Comparison of ENCODE assay signal across 22 cellular contexts in the genomic region with DNA sequence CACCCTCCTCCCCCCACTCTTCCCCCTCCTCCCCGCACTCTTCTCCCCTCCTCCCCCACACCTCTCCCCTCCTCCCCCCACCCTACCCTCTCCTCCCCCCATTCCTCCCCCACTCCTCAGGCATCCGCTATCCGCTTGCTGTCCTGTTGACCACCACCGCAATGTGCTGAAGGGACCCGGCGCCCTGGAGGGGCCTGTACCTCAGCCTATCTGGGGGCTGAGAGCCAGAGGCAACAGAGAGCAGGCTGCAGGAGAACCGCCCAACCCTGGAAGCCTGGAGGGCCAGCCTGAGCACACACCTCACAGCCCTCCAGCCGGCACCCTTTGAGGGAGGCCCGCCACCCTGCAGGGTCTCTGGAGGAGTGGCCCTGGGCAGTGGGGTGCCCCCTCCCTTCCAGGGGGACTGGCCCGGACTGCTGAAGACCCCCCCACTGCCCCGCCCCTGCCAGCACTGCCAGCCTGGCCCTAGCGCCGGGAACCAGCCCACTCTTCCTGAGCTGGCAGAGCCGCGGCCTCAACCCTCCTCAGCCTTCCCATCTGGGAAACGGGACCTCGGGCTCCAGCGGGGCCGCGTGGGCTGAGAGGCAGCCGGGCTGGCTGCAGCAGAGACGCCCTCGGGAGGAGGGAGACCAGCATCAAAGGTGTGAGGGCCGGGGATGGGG. TPM values are rescaled to one million over a fixed set of nuclear protein-coding genes. Genes with fewer than 3 reads are reported as not detected.
A peak's percentile ranks its signal among the peaks of the same experiment; 100 is the strongest.
DNase-seq lines count a peak whose midpoint lies in the region; ATAC-seq, FAIRE-seq and TF ChIP-seq lines count a peak whose summit lies in the region.
"Had no signal": no experiment of that assay in that cellular context is flagged by ENCODE, and none has a peak within 500 bp of the region (broad histone marks: within the 10 kb centered on the region; RNA-seq: fewer than 3 reads in every experiment).

No MANE protein-coding gene starts in this region.

- no peak for FAIRE-seq in K562 (lab: Jason Lieb, UNC)
- FAIRE-seq: H54 had no signal

- H3K27ac ChIP-seq in GM23248 (no peak overlapping the region), K562 (ENCODE audit: extremely low read depth, low read depth, low read length) (no peak overlapping the region), osteoblast (ENCODE audit: low read depth, low read length) (no peak overlapping the region)
- H3K27ac ChIP-seq: C4-2B had no signal

- ATAC-seq in K562: no peak

- H3K79me2 ChIP-seq in GM23248 (ENCODE audit: insufficient read depth) (no peaks in the 10 kb centered on the region), K562 (ENCODE audit: control insufficient read depth, insufficient read depth, low read length) (no peaks in the 10 kb centered on the region), osteoblast (ENCODE audit: insufficient read depth, low read length) (no peaks in the 10 kb centered on the region)

- no peaks in the 10 kb centered on the region for H3K9me2 ChIP-seq in GM23248 (ENCODE audit: insufficient read depth)

- peak; percentile 42 for DNase-seq in NCI-H82 (lab: John Stamatoyannopoulos, UW)
- DNase-seq in NCI-H82 treated with DMSO at 0.1 percent for 48 hours (lab: John Stamatoyannopoulos, UW; ENCODE audit: unreplicated experiment): no peak
- DNase-seq in GM23248: peak; percentile 15
- peak in 1 of 4 experiments; percentile 55 for DNase-seq in K562 (ENCODE audit: extremely low read depth in 1 of 4, low spot score in 3 of 4)
- peak; percentile 88 for DNase-seq in osteoblast (ENCODE audit: insufficient read length, low spot score, missing footprints)
- DNase-seq in amygdala (lab: John Stamatoyannopoulos, UW): no peak
- DNase-seq in T1000 (lab: John Stamatoyannopoulos, UW): no peak
- DNase-seq: AML-193; CD8-positive, alpha-beta memory T cell; DMS79 treated with DMSO at 0.1 percent for 48 hours; KBM-7; NCI-H1092 treated with DMSO at 0.1 percent for 48 hours; NCI-H1436 treated with DMSO at 0.1 percent for 48 hours; NCI-H1930; NCI-H510A; NCI-H748 treated with DMSO at 0.1 percent for 48 hours; RPMI8226; SHP77; SW 1271 had no signal

- no peaks in the 10 kb centered on the region for H4K20me1 ChIP-seq in GM23248 (ENCODE audit: insufficient read depth)
- H4K20me1 ChIP-seq in K562 (replicated peaks; ENCODE audit: control insufficient read depth, insufficient read depth, low read length): no peaks in the 10 kb centered on the region
- peaks cover 6% of the 10 kb centered on the region for H4K20me1 ChIP-seq in osteoblast (ENCODE audit: insufficient read depth, low read length)

- POLR2A ChIA-PET in K562 (lab: Yijun Ruan, JAX): no interaction called here

- H3K27me3 ChIP-seq in GM23248 (replicated peaks; ENCODE audit: insufficient read depth) (no peaks in the 10 kb centered on the region), K562 (ENCODE audit: control insufficient read depth in 2 of 2, insufficient read depth in 2 of 2, low read length in 2 of 2) (no peaks in the 10 kb centered on the region), osteoblast (ENCODE audit: insufficient read depth, low read length) (no peaks in the 10 kb centered on the region)

- H3K36me3 ChIP-seq in GM23248 (ENCODE audit: low read depth): no peaks in the 10 kb centered on the region
- no peaks in the 10 kb centered on the region for H3K36me3 ChIP-seq in K562 (ENCODE audit: control insufficient read depth, insufficient read depth, low read length)
- H3K36me3 ChIP-seq in osteoblast (ENCODE audit: insufficient read depth, low read length): no peaks in the 10 kb centered on the region

- TF ChIP-seq POLR2A in K562 (conservative IDR thresholded peaks at IDR 0.05): no peak

- CTCF ChIA-PET in K562 (lab: Yijun Ruan, JAX; ENCODE audit: low intra/inter-chr PET ratio): interaction anchor here (0.5 kb wide), 1 partner anchor 16 kb away, joined by 3 read pairs; no protein-coding TSS in a partner anchor

- intact Hi-C loops in K562 (cut with micrococcal nuclease): no loop called here

- H2AFZ ChIP-seq in GM23248 (no peak overlapping the region), K562 (ENCODE audit: low read depth, low read length) (no peak overlapping the region), osteoblast (ENCODE audit: low read length) (no peak overlapping the region)

- no peaks in the 10 kb centered on the region for H3K4me1 ChIP-seq in GM23248 (ENCODE audit: insufficient read depth)
- H3K4me1 ChIP-seq in K562 (replicated peaks in 1 of 2; ENCODE audit: control insufficient read depth in 2 of 2, insufficient read depth in 2 of 2, low read length in 2 of 2): peaks cover 0 to 70% of the 10 kb centered on the region in 2 experiments; a peak in 3 of 5 replicates
- H3K4me1 ChIP-seq in osteoblast (ENCODE audit: insufficient read depth, low read length): no peaks in the 10 kb centered on the region

- no peaks in the 10 kb centered on the region for H3F3A ChIP-seq in GM23248 (ENCODE audit: insufficient read depth)

- H3K4me2 ChIP-seq in GM23248 (ENCODE audit: unreplicated experiment): no peak overlapping the region
- no peak overlapping the region for H3K4me2 ChIP-seq in K562 (ENCODE audit: insufficient read depth, low read length)
- no peak overlapping the region for H3K4me2 ChIP-seq in osteoblast (ENCODE audit: insufficient read depth, low read length)

- no TSS peak for BruUV-seq in K562 (replicated peaks; lab: Mats Ljungman, UMichigan)

- H3K9me3 ChIP-seq in GM23248 (ENCODE audit: low read depth) (no peaks in the 10 kb centered on the region), K562 (replicated peaks; ENCODE audit: control insufficient read depth, insufficient read depth, low read depth, low read length) (no peaks in the 10 kb centered on the region), osteoblast (ENCODE audit: low read depth, low read length) (no peaks in the 10 kb centered on the region)

- 56 to 59% methylated on average over 21 to 24 of the region's 24 CpGs for WGBS in GM23248 (ENCODE audit: low coverage in 1 of 2, low lambda C conversion rate in 2 of 2, missing lambda C conversion rate in 2 of 2), 2 experiments
- WGBS in K562 (ENCODE audit: insufficient coverage, low coverage, missing lambda C conversion rate): 80% methylated on average over 20 of the region's 24 CpGs

- TF ChIP-seq EP300 in K562 (IDR thresholded peaks at IDR 0.05; ENCODE audit: low read length): no peak

- TF ChIP-seq CTCF in K562 (IDR thresholded peaks at IDR 0.05 in 2 of 3, conservative IDR thresholded peaks at IDR 0.05 in 1 of 3; ENCODE audit: insufficient read depth in 2 of 3, low read depth in 1 of 3, low read length in 3 of 3) (0 out of 6 replicates have a peak, but pooled peaks of 1 of the 3 experiments have one; percentile 4), osteoblast (IDR thresholded peaks at IDR 0.05; ENCODE audit: extremely low read depth, low read depth, low read length) (no peak)

- TF ChIP-seq RAD21 in K562 (CRISPR knock-in tag; conservative IDR thresholded peaks at IDR 0.05 in 1 of 2, IDR thresholded peaks at IDR 0.05 in 1 of 2): no peak

- in situ Hi-C loops in GM23248 (cut with MboI) (no loop called here), K562 (cut with MboI) (no loop called here)

- H3K4me3 ChIP-seq in GM23248 (no peak overlapping the region), K562 (no peak overlapping the region), osteoblast (ENCODE audit: insufficient read depth, low read length) (no peak overlapping the region)

- H3K9me1 ChIP-seq in K562 (ENCODE audit: control insufficient read depth, insufficient read depth, low read length): no peaks in the 10 kb centered on the region

- H3K9ac ChIP-seq in GM23248: no peak overlapping the region
- H3K9ac ChIP-seq in K562 (ENCODE audit: insufficient read depth in 1 of 2, low read depth in 2 of 2, low read length in 2 of 2): no peak overlapping the region

RNA-seq across cellular contexts. Expression of a gene that starts 1.2 kb away (rescaled TPM):
- 0.38 and 3.1 TPM in 2 replicates for total RNA-seq in GM23248 (2014; rRNA removed; shearing (Covaris generic))
- polyA plus RNA-seq in GM23248 (2016; fragmentation: Nextera tagmentation; extraction: Ambion mirVana) (2.0 and 2.1 TPM in 2 replicates), K562 (2011; rRNA removed) (0.43 and 1.1 TPM in 2 replicates), K562 (2014; fragmentation: Illumina TruSeq; extraction: Trizol) (1.1 TPM in 1 of 2 replicates, not detected in the other), K562 (2014; fragmentation: Nextera tagmentation; extraction: Ambion mirVana) (under 1 TPM in 1 of 2 experiments, not detected in 1; 0.11 TPM), K562 (2014; rRNA removed) (1.3 and 4.3 TPM in 2 replicates)
- 2.5 and 12.6 TPM in 2 replicates for total RNA-seq in K562 (2011; cell fraction: chromatin; rRNA removed; ENCODE audit: low replicate concordance)
- total RNA-seq in K562 (2011; cell fraction: nucleolus; rRNA removed): 9.5 and 10.8 TPM in 2 replicates
- total RNA-seq in K562 (2011; cell fraction: nucleoplasm; rRNA removed): 4.3 and 7.0 TPM in 2 replicates
- total RNA-seq in K562 (2014; rRNA removed) (1.3 and 1.6 TPM in 2 replicates), K562 (2014; rRNA removed; fragmentation: Illumina TruSeq; extraction: Trizol) (not detected in 2 replicates), K562 (2015; rRNA removed; fragmentation: Illumina TruSeq; extraction: Trizol) (0.58 and 0.75 TPM in 2 replicates), K562 (2021) (2.2 and 3.7 TPM in 2 replicates), osteoblast (0.36 and 0.59 TPM in 2 replicates)
- 0.50 and 1.2 TPM in 2 replicates for polyA plus RNA-seq in K562 (2011; cell fraction: cytosol; rRNA removed)
- 18.7 and 21.7 TPM in 2 replicates for polyA plus RNA-seq in K562 (2011; cell fraction: nucleus; rRNA removed)
- polyA plus RNA-seq in K562 (2012): 1.6 and 4.8 TPM in 2 replicates
- polyA minus RNA-seq in K562 (2011; rRNA and poly(A)+ RNA removed): not detected in 2 replicates
- polyA minus RNA-seq in K562 (2011; cell fraction: cytosol; rRNA and poly(A)+ RNA removed): not detected in 2 replicates
- polyA minus RNA-seq in K562 (2011; cell fraction: nucleus; rRNA and poly(A)+ RNA removed): 1.1 and 1.8 TPM in 2 replicates
- total RNA-seq: A172 had no signal
- polyA plus RNA-seq: CD8-positive, alpha-beta memory T cell had no signal

RNA-seq across cellular contexts. Expression of a gene that starts 13.3 kb away (rescaled TPM):
- 50.3 and 52.5 TPM in 2 replicates for total RNA-seq in GM23248 (2014; rRNA removed; shearing (Covaris generic))
- 6.5 and 8.3 TPM in 2 replicates for polyA plus RNA-seq in GM23248 (2016; fragmentation: Nextera tagmentation; extraction: Ambion mirVana)
- total RNA-seq in K562 (2011; cell fraction: chromatin; rRNA removed; ENCODE audit: low replicate concordance): 17.5 and 35.5 TPM in 2 replicates
- 36.8 and 43.7 TPM in 2 replicates for total RNA-seq in K562 (2011; cell fraction: nucleolus; rRNA removed)
- total RNA-seq in K562 (2011; cell fraction: nucleoplasm; rRNA removed): 21.1 and 24.3 TPM in 2 replicates
- 29.8 and 33.0 TPM in 2 replicates for total RNA-seq in K562 (2014; rRNA removed)
- 6.8 and 9.0 TPM in 2 replicates for total RNA-seq in K562 (2014; rRNA removed; fragmentation: Illumina TruSeq; extraction: Trizol)
- total RNA-seq in K562 (2015; rRNA removed; fragmentation: Illumina TruSeq; extraction: Trizol): 12.8 and 13.9 TPM in 2 replicates
- total RNA-seq in K562 (2021): 27.9 and 28.1 TPM in 2 replicates
- 5.6 and 7.8 TPM in 2 replicates for polyA plus RNA-seq in K562 (2011; rRNA removed)
- 10.2 and 34.2 TPM in 2 replicates for polyA plus RNA-seq in K562 (2011; cell fraction: cytosol; rRNA removed)
- polyA plus RNA-seq in K562 (2011; cell fraction: nucleus; rRNA removed): 7.7 and 12.7 TPM in 2 replicates
- polyA plus RNA-seq in K562 (2012): 13.9 and 16.7 TPM in 2 replicates
- 8.4 and 9.9 TPM in 2 replicates for polyA plus RNA-seq in K562 (2014; fragmentation: Illumina TruSeq; extraction: Trizol)
- polyA plus RNA-seq in K562 (2014; fragmentation: Nextera tagmentation; extraction: Ambion mirVana): 1 to 10 TPM in 1 of 2 experiments, under 1 TPM in 1; 0.68 to 1.0 TPM
- polyA plus RNA-seq in K562 (2014; rRNA removed): 15.8 and 17.2 TPM in 2 replicates
- polyA minus RNA-seq in K562 (2011; rRNA and poly(A)+ RNA removed): 6.9 and 10.1 TPM in 2 replicates
- 9.6 and 12.9 TPM in 2 replicates for polyA minus RNA-seq in K562 (2011; cell fraction: cytosol; rRNA and poly(A)+ RNA removed)
- polyA minus RNA-seq in K562 (2011; cell fraction: nucleus; rRNA and poly(A)+ RNA removed): 23.0 and 24.2 TPM in 2 replicates
- total RNA-seq in osteoblast: 26.5 and 29.7 TPM in 2 replicates

RNA-seq across cellular contexts. Expression of a gene that starts 13.5 kb away (rescaled TPM):
- 214 and 216 TPM in 2 replicates for total RNA-seq in GM23248 (2014; rRNA removed; shearing (Covaris generic))
- polyA plus RNA-seq in GM23248 (2016; fragmentation: Nextera tagmentation; extraction: Ambion mirVana): 261 and 269 TPM in 2 replicates
- total RNA-seq in K562 (2011; cell fraction: chromatin; rRNA removed; ENCODE audit: low replicate concordance): 114 and 239 TPM in 2 replicates
- 360 and 385 TPM in 2 replicates for total RNA-seq in K562 (2011; cell fraction: nucleolus; rRNA removed)
- 146 and 213 TPM in 2 replicates for total RNA-seq in K562 (2011; cell fraction: nucleoplasm; rRNA removed)
- total RNA-seq in K562 (2014; rRNA removed): 82.6 and 118 TPM in 2 replicates
- 18.1 and 30.3 TPM in 2 replicates for total RNA-seq in K562 (2014; rRNA removed; fragmentation: Illumina TruSeq; extraction: Trizol)
- 62.2 and 65.2 TPM in 2 replicates for total RNA-seq in K562 (2015; rRNA removed; fragmentation: Illumina TruSeq; extraction: Trizol)
- total RNA-seq in K562 (2021): 152 and 160 TPM in 2 replicates
- 43.8 and 77.2 TPM in 2 replicates for polyA plus RNA-seq in K562 (2011; rRNA removed)
- 44.3 and 73.9 TPM in 2 replicates for polyA plus RNA-seq in K562 (2011; cell fraction: cytosol; rRNA removed)
- 122 and 161 TPM in 2 replicates for polyA plus RNA-seq in K562 (2011; cell fraction: nucleus; rRNA removed)
- polyA plus RNA-seq in K562 (2012): 112 and 208 TPM in 2 replicates
- 66.0 and 88.1 TPM in 2 replicates for polyA plus RNA-seq in K562 (2014; fragmentation: Illumina TruSeq; extraction: Trizol)
- 1 to 10 TPM in 1 of 2 experiments, under 1 TPM in 1; 0.35 to 4.9 TPM for polyA plus RNA-seq in K562 (2014; fragmentation: Nextera tagmentation; extraction: Ambion mirVana)
- 93.4 and 101 TPM in 2 replicates for polyA plus RNA-seq in K562 (2014; rRNA removed)
- 59.1 and 63.4 TPM in 2 replicates for polyA minus RNA-seq in K562 (2011; rRNA and poly(A)+ RNA removed)
- polyA minus RNA-seq in K562 (2011; cell fraction: cytosol; rRNA and poly(A)+ RNA removed): 37.0 and 61.3 TPM in 2 replicates
- 48.9 and 83.4 TPM in 2 replicates for polyA minus RNA-seq in K562 (2011; cell fraction: nucleus; rRNA and poly(A)+ RNA removed)
- 136 and 151 TPM in 2 replicates for total RNA-seq in osteoblast

RNA-seq across cellular contexts. Expression of a gene that starts 28.3 kb away (rescaled TPM):
- 49.7 and 51.0 TPM in 2 replicates for total RNA-seq in GM23248 (2014; rRNA removed; shearing (Covaris generic))
- polyA plus RNA-seq in GM23248 (2016; fragmentation: Nextera tagmentation; extraction: Ambion mirVana): 63.5 and 68.0 TPM in 2 replicates
- 155 and 222 TPM in 2 replicates for total RNA-seq in K562 (2011; cell fraction: chromatin; rRNA removed; ENCODE audit: low replicate concordance)
- 116 and 127 TPM in 2 replicates for total RNA-seq in K562 (2011; cell fraction: nucleolus; rRNA removed)
- total RNA-seq in K562 (2011; cell fraction: nucleoplasm; rRNA removed): 111 and 123 TPM in 2 replicates
- total RNA-seq in K562 (2014; rRNA removed): 110 and 124 TPM in 2 replicates
- 47.1 and 51.5 TPM in 2 replicates for total RNA-seq in K562 (2014; rRNA removed; fragmentation: Illumina TruSeq; extraction: Trizol)
- total RNA-seq in K562 (2015; rRNA removed; fragmentation: Illumina TruSeq; extraction: Trizol): 73.0 and 75.5 TPM in 2 replicates
- total RNA-seq in K562 (2021): 109 and 112 TPM in 2 replicates
- 36.4 and 45.5 TPM in 2 replicates for polyA plus RNA-seq in K562 (2011; rRNA removed)
- 45.1 and 76.3 TPM in 2 replicates for polyA plus RNA-seq in K562 (2011; cell fraction: cytosol; rRNA removed)
- polyA plus RNA-seq in K562 (2011; cell fraction: nucleus; rRNA removed): 61.5 and 87.2 TPM in 2 replicates
- polyA plus RNA-seq in K562 (2012): 72.3 and 75.8 TPM in 2 replicates
- 81.5 and 83.2 TPM in 2 replicates for polyA plus RNA-seq in K562 (2014; fragmentation: Illumina TruSeq; extraction: Trizol)
- 1 to 10 TPM in 1 of 2 experiments, under 1 TPM in 1; 0.93 to 2.3 TPM for polyA plus RNA-seq in K562 (2014; fragmentation: Nextera tagmentation; extraction: Ambion mirVana)
- 107 and 108 TPM in 2 replicates for polyA plus RNA-seq in K562 (2014; rRNA removed)
- 12.5 and 14.9 TPM in 2 replicates for polyA minus RNA-seq in K562 (2011; rRNA and poly(A)+ RNA removed)
- 35.1 and 36.5 TPM in 2 replicates for polyA minus RNA-seq in K562 (2011; cell fraction: cytosol; rRNA and poly(A)+ RNA removed)
- polyA minus RNA-seq in K562 (2011; cell fraction: nucleus; rRNA and poly(A)+ RNA removed): 33.1 and 42.7 TPM in 2 replicates
- total RNA-seq in osteoblast: 31.2 and 32.6 TPM in 2 replicates

RNA-seq across cellular contexts. Expression of a gene that starts 31.4 kb away (rescaled TPM):
- not detected in 2 replicates for total RNA-seq in GM23248 (2014; rRNA removed; shearing (Covaris generic))
- polyA plus RNA-seq in GM23248 (2016; fragmentation: Nextera tagmentation; extraction: Ambion mirVana): not detected in 2 replicates
- total RNA-seq in K562 (2011; cell fraction: chromatin; rRNA removed; ENCODE audit: low replicate concordance): 0.44 TPM in 1 of 2 replicates, not detected in the other
- 0.66 and 1.7 TPM in 2 replicates for total RNA-seq in K562 (2011; cell fraction: nucleolus; rRNA removed)
- total RNA-seq in K562 (2011; cell fraction: nucleoplasm; rRNA removed): not detected in 2 replicates
- 0.23 TPM in 1 of 2 replicates, not detected in the other for total RNA-seq in K562 (2014; rRNA removed)
- not detected in 2 replicates for total RNA-seq in K562 (2014; rRNA removed; fragmentation: Illumina TruSeq; extraction: Trizol)
- total RNA-seq in K562 (2015; rRNA removed; fragmentation: Illumina TruSeq; extraction: Trizol): 0.07 TPM in 1 of 2 replicates, not detected in the other
- 0.44 and 0.47 TPM in 2 replicates for total RNA-seq in K562 (2021)
- 0.08 TPM in 1 of 2 replicates, not detected in the other for polyA plus RNA-seq in K562 (2011; rRNA removed)
- 0.19 and 0.39 TPM in 2 replicates for polyA plus RNA-seq in K562 (2011; cell fraction: cytosol; rRNA removed)
- 0.74 and 1.3 TPM in 2 replicates for polyA plus RNA-seq in K562 (2011; cell fraction: nucleus; rRNA removed)
- polyA plus RNA-seq in K562 (2012): 0.65 TPM in 1 of 2 replicates, not detected in the other
- polyA plus RNA-seq in K562 (2014; fragmentation: Illumina TruSeq; extraction: Trizol): not detected in 2 replicates
- polyA plus RNA-seq in K562 (2014; fragmentation: Nextera tagmentation; extraction: Ambion mirVana): not detected
- 0.16 TPM in 1 of 2 replicates, not detected in the other for polyA plus RNA-seq in K562 (2014; rRNA removed)
- not detected in 2 replicates for polyA minus RNA-seq in K562 (2011; rRNA and poly(A)+ RNA removed)
- not detected in 2 replicates for polyA minus RNA-seq in K562 (2011; cell fraction: cytosol; rRNA and poly(A)+ RNA removed)
- 0.22 and 0.27 TPM in 2 replicates for polyA minus RNA-seq in K562 (2011; cell fraction: nucleus; rRNA and poly(A)+ RNA removed)
- total RNA-seq in osteoblast: under 0.01 TPM in 1 of 2 replicates, not detected in the other
- total RNA-seq: A172 had no signal

Comparison
In these comparisons a context has a peak if more than half of its experiments do, and no peak if none do; other contexts are left out.
1. DNase-seq: peak in NCI-H82 (single experiment), GM23248 (single experiment) and osteoblast (single experiment); none in NCI-H82 treated with DMSO at 0.1 percent for 48 hours (single experiment), amygdala (0 of 56) and T1000 (single experiment).